13 cellular contexts compared by ENCODE assay signal in the genomic region with DNA sequence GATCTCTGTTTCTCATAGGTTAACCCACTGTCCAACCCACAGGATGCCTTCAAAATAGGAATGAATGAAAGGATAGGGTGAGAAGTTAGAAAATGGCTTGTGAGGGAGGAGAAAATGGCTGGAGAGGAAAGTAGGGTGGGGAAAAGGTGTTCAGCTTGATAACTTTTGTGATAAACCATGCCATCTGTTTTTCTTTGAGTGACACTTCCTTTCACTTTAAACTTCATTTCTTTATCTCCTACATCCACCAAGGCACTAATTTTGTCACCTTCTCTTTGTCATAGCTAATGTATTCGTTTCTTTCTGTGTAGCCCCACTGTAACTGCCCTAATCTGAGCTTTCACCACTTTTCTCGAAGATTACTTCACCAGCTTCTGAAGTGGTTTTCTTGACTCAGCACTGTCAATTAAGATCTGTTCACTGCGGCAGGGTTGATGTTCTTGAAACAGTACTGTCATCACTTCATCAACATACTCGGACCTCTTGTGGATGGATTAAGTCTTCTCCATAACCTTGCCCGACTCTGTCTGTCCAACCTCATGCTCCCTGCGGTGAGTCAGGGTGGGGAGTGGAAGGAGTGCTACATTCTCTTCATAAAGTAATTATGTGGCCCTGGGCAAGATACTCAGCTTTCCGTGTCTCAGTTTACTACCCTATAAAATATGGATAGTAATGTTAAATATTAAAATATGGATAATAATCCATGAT. TPM values are rescaled to one million over a fixed set of nuclear protein-coding genes. Genes with fewer than 3 reads are reported as not detected.
DNase-seq lines count a peak whose midpoint lies in the region; ATAC-seq and TF ChIP-seq lines count a peak whose summit lies in the region.
"Had no signal": no experiment of that assay in that cellular context is flagged by ENCODE, and none has a peak within 500 bp of the region (broad histone marks: within the 10 kb centered on the region; RNA-seq: fewer than 3 reads in every experiment).

No MANE protein-coding gene starts in this region.

- H3K9me3 ChIP-seq in PC-3 (ENCODE audit: low read length) = no peaks in the 10 kb centered on the region

- peaks cover 10% of the 10 kb centered on the region; the same call in 1 of the 2 replicates for H3K4me1 ChIP-seq in PC-3 (ENCODE audit: insufficient read depth, low read length)
- H3K4me1 ChIP-seq: parathyroid adenoma had no signal

- H3K9me2 ChIP-seq in PC-3 (replicated peaks; ENCODE audit: low read length) = no peaks in the 10 kb centered on the region

- H3K36me3 ChIP-seq in PC-3 (ENCODE audit: low read depth, low read length) = no peaks in the 10 kb centered on the region

- POLR2A ChIA-PET in PC-3 (lab: Charles Lee; ENCODE audit: unreplicated experiment) = no interaction called here

- H3K36me3 Mint-ChIP-seq in central memory CD8-positive, alpha-beta T cell (ENCODE audit: insufficient read depth) = no peaks in the 10 kb centered on the region
- H3K36me3 Mint-ChIP-seq in progenitor cell of endocrine pancreas (ENCODE audit: insufficient read depth) = no peaks in the 10 kb centered on the region

- no peaks in the 10 kb centered on the region for H3K9me3 Mint-ChIP-seq in central memory CD8-positive, alpha-beta T cell
- H3K9me3 Mint-ChIP-seq in progenitor cell of endocrine pancreas (ENCODE audit: low read depth) = peaks cover 4% of the 10 kb centered on the region

- no peak for TF ChIP-seq CTCF in PC-3 (conservative IDR thresholded peaks at IDR 0.05; ENCODE audit: low read depth, low read length)
- TF ChIP-seq CTCF in progenitor cell of endocrine pancreas (IDR thresholded peaks at IDR 0.05; ENCODE audit: unreplicated experiment) = no peak

- H4K20me1 ChIP-seq in PC-3 (ENCODE audit: low read length) = no peaks in the 10 kb centered on the region

- no peaks in the 10 kb centered on the region for H3F3A ChIP-seq in PC-3 (ENCODE audit: low read length, unreplicated experiment)

- 0 out of 2 replicates have a peak overlapping the region, but pooled peaks have one; percentile 50 for H2AFZ ChIP-seq in PC-3 (ENCODE audit: low read length)
- H2AFZ ChIP-seq: parathyroid adenoma had no signal

- H3K4me2 ChIP-seq in PC-3 (ENCODE audit: low read length) = 0 out of 2 replicates have a peak overlapping the region, but pooled peaks have one; percentile 31

- intact Hi-C loops in PC-3 (cut with micrococcal nuclease) = no loop called here

- CTCF ChIA-PET in PC-3 (lab: Charles Lee) = no interaction called here

- peak overlapping the region; percentile 1 for H3K27ac Mint-ChIP-seq in central memory CD8-positive, alpha-beta T cell (ENCODE audit: low read depth)
- H3K27ac Mint-ChIP-seq in progenitor cell of endocrine pancreas = no peak overlapping the region

- H3K4me1 Mint-ChIP-seq in central memory CD8-positive, alpha-beta T cell = peaks cover 11% of the 10 kb centered on the region
- H3K4me1 Mint-ChIP-seq in progenitor cell of endocrine pancreas (ENCODE audit: low read depth) = no peaks in the 10 kb centered on the region

- no peak overlapping the region for H3K4me3 ChIP-seq in PC-3 (ENCODE audit: low read length)
- no peak overlapping the region for H3K4me3 ChIP-seq in skin epidermis

- no peaks in the 10 kb centered on the region for H3K27me3 Mint-ChIP-seq in central memory CD8-positive, alpha-beta T cell
- H3K27me3 Mint-ChIP-seq in progenitor cell of endocrine pancreas = peaks cover 34% of the 10 kb centered on the region

- H3K27me3 ChIP-seq in PC-3 (ENCODE audit: low read length) = no peaks in the 10 kb centered on the region

- BruUV-seq in PC-3 (replicated peaks; lab: Mats Ljungman, UMichigan) = no TSS peak

- H3K27ac ChIP-seq in PC-3 (ENCODE audit: low read length) = 0 out of 2 replicates have a peak overlapping the region, but pooled peaks have one; percentile 3
- peak overlapping the region in 11 of 21 experiments; percentile 2 to 58 (median 30) for H3K27ac ChIP-seq in skin epidermis
- H3K27ac ChIP-seq: parathyroid adenoma had no signal

- no peak overlapping the region for H3K4me3 Mint-ChIP-seq in central memory CD8-positive, alpha-beta T cell
- no peak overlapping the region for H3K4me3 Mint-ChIP-seq in progenitor cell of endocrine pancreas (ENCODE audit: low read depth)

- DNase-seq in activated CD4-positive, CD25-positive, alpha-beta regulatory T cell (lab: John Stamatoyannopoulos, UW) = no peak
- DNase-seq in PC-3 = peak; percentile 52
- no peak for DNase-seq in central memory CD8-positive, alpha-beta T cell (ENCODE audit: low spot score in 2 of 2)
- DNase-seq in progenitor cell of endocrine pancreas (ENCODE audit: low spot score, unreplicated experiment) = no peak
- DNase-seq in NCI-H1436 treated with DMSO at 0.1 percent for 48 hours (lab: John Stamatoyannopoulos, UW) = no peak
- DNase-seq: GF-D8, left colon, NCI-H2081 had no signal

- no peak overlapping the region for H3K9ac ChIP-seq in PC-3 (ENCODE audit: low read length)
- H3K9ac ChIP-seq: parathyroid adenoma had no signal

- ATAC-seq in activated CD4-positive, CD25-positive, alpha-beta regulatory T cell treated with anti-CD3 and anti-CD28 coated beads, Interleukin-2, amount 50 U/mL, for 24 hours = peak; percentile 63 to 85
- peak; percentile 56 for ATAC-seq in PC-3
- ATAC-seq in central memory CD8-positive, alpha-beta T cell (replicated peaks; ENCODE audit: extremely low read depth, poor library complexity, severe bottlenecking) = peak; percentile 52
- ATAC-seq in HG02973 (IDR thresholded peaks at IDR 0.05; ENCODE audit: unreplicated experiment) = no peak
- ATAC-seq: left colon, SK-N-SH treated with all-trans-retinoic acid at 6 μM for 48 hours had no signal

- H3K79me2 ChIP-seq in PC-3 (ENCODE audit: low read length) = no peaks in the 10 kb centered on the region

RNA-seq across cellular contexts. Expression of a gene that starts 5.5 kb away (rescaled TPM):
- total RNA-seq in PC-3 (2014; rRNA removed) (18.3 and 24.8 TPM in 2 replicates), progenitor cell of endocrine pancreas (33.1 and 37.5 TPM in 2 replicates)

RNA-seq across cellular contexts. Expression of a gene that starts 28.1 kb away (rescaled TPM):
- total RNA-seq in PC-3 (2014; rRNA removed) = not detected in 2 replicates
- not detected in 2 replicates for total RNA-seq in progenitor cell of endocrine pancreas
- total RNA-seq: left colon had no signal

RNA-seq across cellular contexts. Expression of a gene that starts 39.1 kb away (rescaled TPM):
- total RNA-seq in PC-3 (2014; rRNA removed) = not detected in 2 replicates
- not detected in 2 replicates for total RNA-seq in progenitor cell of endocrine pancreas

RNA-seq across cellular contexts. Expression of a gene that starts 45.5 kb away (rescaled TPM):
- total RNA-seq in PC-3 (2014; rRNA removed) (not detected in 2 replicates), progenitor cell of endocrine pancreas (not detected in 2 replicates)

RNA-seq across cellular contexts. Expression of a gene that starts 55.9 kb away (rescaled TPM):
- total RNA-seq in PC-3 (2014; rRNA removed) (not detected in 2 replicates), progenitor cell of endocrine pancreas (not detected in 2 replicates)
- total RNA-seq: left colon had no signal
